In the genomic region with DNA sequence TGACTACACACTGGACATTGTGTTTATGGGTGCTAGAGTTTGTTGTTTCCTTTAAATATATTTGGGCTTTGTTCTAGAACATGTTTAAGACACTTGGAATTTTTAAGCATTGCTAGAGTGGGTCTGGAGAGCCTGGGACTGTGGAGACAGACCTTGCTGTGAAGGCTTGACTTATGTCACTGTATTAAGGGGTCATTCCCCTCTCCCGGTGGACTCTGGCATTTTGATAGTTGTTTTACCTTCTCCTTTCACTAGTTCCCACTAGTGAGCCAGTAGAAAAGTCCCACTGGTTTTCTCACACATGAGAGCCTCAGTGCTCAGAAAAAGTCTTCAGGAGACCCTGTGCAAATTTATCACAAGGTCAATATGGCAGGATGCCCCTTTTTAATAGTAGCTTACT, we compare ENCODE assay signal across 16 cellular contexts. TPM values are rescaled to one million over a fixed set of nuclear protein-coding genes. Genes with fewer than 3 reads are reported as not detected.
DNase-seq lines count a peak whose midpoint lies in the region; ATAC-seq and TF ChIP-seq lines count a peak whose summit lies in the region.
"Had no signal": no experiment of that assay in that cellular context is flagged by ENCODE, and none has a peak within 500 bp of the region (broad histone marks: within the 10 kb centered on the region; RNA-seq: fewer than 3 reads in every experiment).

No MANE protein-coding gene starts in this region.

- no peak for TF ChIP-seq RAD21 in liver (IDR thresholded peaks at IDR 0.05)

- WGBS in endodermal cell (ENCODE audit: insufficient coverage in 1 of 2, insufficient read length in 1 of 2), 2 experiments = 94 to 100% methylated on average over 1 of the region's 1 CpG
- 30% methylated on average over 1 of the region's 1 CpG for WGBS in liver
- 91 to 96% (median 92%) methylated on average over 1 of the region's 1 CpG for WGBS in ovary, 3 donors

- DNase-seq in activated naive CD4-positive, alpha-beta T cell treated with anti-CD3 and anti-CD28 coated beads for 36 hours = no peak
- peak; percentile 26 for DNase-seq in endodermal cell
- no peak for DNase-seq in activated CD8-positive, alpha-beta memory T cell treated with anti-CD3 and anti-CD28 coated beads, Interleukin-2, amount 10 ng/mL, durations not matched to agents 7 days and 5 days
- DNase-seq in ovary = no peak
- DNase-seq in mucosa of descending colon = no peak
- DNase-seq: CD8-positive, alpha-beta T cell; COR-L47; DMS153; DMS79 treated with DMSO at 0.1 percent for 48 hours; EL; HCEC 1CT; HFFc6 had no signal

- H3K27ac ChIP-seq in endodermal cell (ENCODE audit: low read depth, low read length) (no peak overlapping the region), liver (ENCODE audit: low read depth in 1 of 2, low read length in 2 of 2) (no peak overlapping the region), ovary (no peak overlapping the region)
- H3K27ac ChIP-seq: 22Rv1 had no signal

- H3K4me3 Mint-ChIP-seq in activated naive CD4-positive, alpha-beta T cell treated with anti-CD3 and anti-CD28 coated beads, Interleukin-2, amount 50 U/mL, for 24 hours = peak overlapping the region; percentile 68
- H3K4me3 Mint-ChIP-seq in activated naive CD4-positive, alpha-beta T cell treated with anti-CD3 and anti-CD28 coated beads for 36 hours = no peak overlapping the region
- no peak overlapping the region for H3K4me3 Mint-ChIP-seq in endodermal cell
- H3K4me3 Mint-ChIP-seq in activated CD8-positive, alpha-beta memory T cell treated with anti-CD3 and anti-CD28 coated beads, Interleukin-2, amount 10 ng/mL, durations not matched to agents 7 days and 5 days = no peak overlapping the region
- H3K4me3 Mint-ChIP-seq: CD14-positive monocyte; CD8-positive, alpha-beta T cell; HFFc6 had no signal

- H3K9me3 ChIP-seq in endodermal cell (ENCODE audit: control insufficient read depth, low read length) (no peaks in the 10 kb centered on the region), liver (ENCODE audit: control insufficient read depth in 4 of 4, low read length in 3 of 4) (no peaks in the 10 kb centered on the region), ovary (no peaks in the 10 kb centered on the region), mucosa of descending colon (no peaks in the 10 kb centered on the region)

- H3K4me1 ChIP-seq in endodermal cell (ENCODE audit: control insufficient read depth, insufficient read depth, low read length) (no peaks in the 10 kb centered on the region), liver (ENCODE audit: control insufficient read depth in 4 of 4, insufficient read depth in 4 of 4, low read length in 3 of 4) (peaks cover 0 to 4% (median 2%) of the 10 kb centered on the region in 4 donors), ovary (ENCODE audit: insufficient read depth) (no peaks in the 10 kb centered on the region), mucosa of descending colon (ENCODE audit: low read depth) (no peaks in the 10 kb centered on the region)

- H3K9me3 Mint-ChIP-seq in activated naive CD4-positive, alpha-beta T cell treated with anti-CD3 and anti-CD28 coated beads, Interleukin-2, amount 50 U/mL, for 24 hours = no peaks in the 10 kb centered on the region
- no peaks in the 10 kb centered on the region for H3K9me3 Mint-ChIP-seq in activated naive CD4-positive, alpha-beta T cell treated with anti-CD3 and anti-CD28 coated beads for 36 hours
- peaks cover 6% of the 10 kb centered on the region for H3K9me3 Mint-ChIP-seq in endodermal cell
- H3K9me3 Mint-ChIP-seq in activated CD8-positive, alpha-beta memory T cell treated with anti-CD3 and anti-CD28 coated beads, Interleukin-2, amount 10 ng/mL, durations not matched to agents 7 days and 5 days (ENCODE audit: low read depth) = peaks cover 2% of the 10 kb centered on the region
- H3K9me3 Mint-ChIP-seq: CD8-positive, alpha-beta T cell; HFFc6 had no signal

- intact Hi-C loops in activated naive CD4-positive, alpha-beta T cell treated with anti-CD3 and anti-CD28 coated beads for 36 hours (cut with micrococcal nuclease) = no loop called here
- intact Hi-C loops in ovary (cut with DNase I) (no loop called here), mucosa of descending colon (cut with DNase I, micrococcal nuclease) (no loop called here)

- TF ChIP-seq CTCF in endodermal cell (conservative IDR thresholded peaks at IDR 0.05) = no peak
- TF ChIP-seq CTCF in liver (IDR thresholded peaks at IDR 0.05; ENCODE audit: low read depth, low read length, missing input control) = no peak
- TF ChIP-seq CTCF in ovary (IDR thresholded peaks at IDR 0.05) = no peak
- no peak for TF ChIP-seq CTCF in mucosa of descending colon (IDR thresholded peaks at IDR 0.05)

- H3K27me3 ChIP-seq in endodermal cell (ENCODE audit: control insufficient read depth, insufficient read depth, low read length, poor library complexity, severe bottlenecking) = no peaks in the 10 kb centered on the region
- no peaks in the 10 kb centered on the region for H3K27me3 ChIP-seq in liver (ENCODE audit: control insufficient read depth in 4 of 4, insufficient read depth in 4 of 4, low read length in 3 of 4)
- no peaks in the 10 kb centered on the region for H3K27me3 ChIP-seq in ovary

- no peak overlapping the region for H3K4me3 ChIP-seq in endodermal cell (ENCODE audit: low read length)
- no peak overlapping the region for H3K4me3 ChIP-seq in liver (ENCODE audit: low read depth in 1 of 3, low read length in 3 of 3)
- H3K4me3 ChIP-seq in ovary = no peak overlapping the region
- no peak overlapping the region for H3K4me3 ChIP-seq in mucosa of descending colon

- no peak for TF ChIP-seq POLR2A in ovary (IDR thresholded peaks at IDR 0.05)

- H3K36me3 ChIP-seq in endodermal cell (ENCODE audit: control insufficient read depth, insufficient read depth, low read length) = peaks cover 47% of the 10 kb centered on the region
- H3K36me3 ChIP-seq in liver (ENCODE audit: control insufficient read depth in 4 of 4, insufficient read depth in 3 of 4, low read depth in 1 of 4, low read length in 3 of 4) = peaks cover 0 to 1% (median 0%) of the 10 kb centered on the region in 4 donors
- H3K36me3 ChIP-seq in ovary = no peaks in the 10 kb centered on the region
- no peaks in the 10 kb centered on the region for H3K36me3 ChIP-seq in mucosa of descending colon (ENCODE audit: low read depth)

- H3K36me3 Mint-ChIP-seq in activated naive CD4-positive, alpha-beta T cell treated with anti-CD3 and anti-CD28 coated beads, Interleukin-2, amount 50 U/mL, for 24 hours = peaks cover 18% of the 10 kb centered on the region
- H3K36me3 Mint-ChIP-seq in activated naive CD4-positive, alpha-beta T cell treated with anti-CD3 and anti-CD28 coated beads for 36 hours (ENCODE audit: low read depth) = peaks cover 25% of the 10 kb centered on the region
- peaks cover 63% of the 10 kb centered on the region for H3K36me3 Mint-ChIP-seq in endodermal cell (ENCODE audit: low read depth)
- peaks cover 58% of the 10 kb centered on the region for H3K36me3 Mint-ChIP-seq in activated CD8-positive, alpha-beta memory T cell treated with anti-CD3 and anti-CD28 coated beads, Interleukin-2, amount 10 ng/mL, durations not matched to agents 7 days and 5 days

- no peaks in the 10 kb centered on the region for H3K27me3 Mint-ChIP-seq in activated naive CD4-positive, alpha-beta T cell treated with anti-CD3 and anti-CD28 coated beads, Interleukin-2, amount 50 U/mL, for 24 hours
- no peaks in the 10 kb centered on the region for H3K27me3 Mint-ChIP-seq in activated naive CD4-positive, alpha-beta T cell treated with anti-CD3 and anti-CD28 coated beads for 36 hours (ENCODE audit: low read depth)
- no peaks in the 10 kb centered on the region for H3K27me3 Mint-ChIP-seq in endodermal cell (ENCODE audit: insufficient read depth)
- H3K27me3 Mint-ChIP-seq in activated CD8-positive, alpha-beta memory T cell treated with anti-CD3 and anti-CD28 coated beads, Interleukin-2, amount 10 ng/mL, durations not matched to agents 7 days and 5 days = no peaks in the 10 kb centered on the region

- H3K27ac Mint-ChIP-seq in activated naive CD4-positive, alpha-beta T cell treated with anti-CD3 and anti-CD28 coated beads, Interleukin-2, amount 50 U/mL, for 24 hours = peak overlapping the region; percentile 82
- H3K27ac Mint-ChIP-seq in activated naive CD4-positive, alpha-beta T cell treated with anti-CD3 and anti-CD28 coated beads for 36 hours = no peak overlapping the region
- no peak overlapping the region for H3K27ac Mint-ChIP-seq in endodermal cell
- no peak overlapping the region for H3K27ac Mint-ChIP-seq in activated CD8-positive, alpha-beta memory T cell treated with anti-CD3 and anti-CD28 coated beads, Interleukin-2, amount 10 ng/mL, durations not matched to agents 7 days and 5 days
- H3K27ac Mint-ChIP-seq: CD14-positive monocyte; CD8-positive, alpha-beta T cell; HFFc6 had no signal

- ATAC-seq in activated CD8-positive, alpha-beta memory T cell treated with anti-CD3 and anti-CD28 coated beads, Interleukin-2, amount 10 ng/mL, durations not matched to agents 7 days and 5 days = no peak
- ATAC-seq in mucosa of descending colon = no peak

- H3K9ac ChIP-seq in endodermal cell (ENCODE audit: extremely low read depth, low read length, poor library complexity, severe bottlenecking) (no peak overlapping the region), liver (ENCODE audit: low read depth in 1 of 2, low read length in 2 of 2) (no peak overlapping the region)

- TF ChIP-seq EP300 in ovary (IDR thresholded peaks at IDR 0.05) = no peak

- H3K4me1 Mint-ChIP-seq in activated naive CD4-positive, alpha-beta T cell treated with anti-CD3 and anti-CD28 coated beads, Interleukin-2, amount 50 U/mL, for 24 hours = peaks cover 64% of the 10 kb centered on the region
- H3K4me1 Mint-ChIP-seq in activated naive CD4-positive, alpha-beta T cell treated with anti-CD3 and anti-CD28 coated beads for 36 hours (ENCODE audit: low read depth) = peaks cover 37% of the 10 kb centered on the region
- H3K4me1 Mint-ChIP-seq in endodermal cell = peaks cover 18% of the 10 kb centered on the region
- H3K4me1 Mint-ChIP-seq in activated CD8-positive, alpha-beta memory T cell treated with anti-CD3 and anti-CD28 coated beads, Interleukin-2, amount 10 ng/mL, durations not matched to agents 7 days and 5 days = peaks cover 37% of the 10 kb centered on the region

- CTCF ChIA-PET in activated naive CD4-positive, alpha-beta T cell treated with anti-CD3 and anti-CD28 coated beads for 36 hours (lab: Charles Lee) = no interaction called here
- CTCF ChIA-PET in activated CD8-positive, alpha-beta memory T cell treated with anti-CD3 and anti-CD28 coated beads, Interleukin-2, amount 10 ng/mL, durations not matched to agents 7 days and 5 days (lab: Charles Lee) = no interaction called here

TF ChIP-seq in liver, 16 proteins besides CTCF, POLR2A, EP300 and RAD21 (continues in another document):
- TF ChIP-seq RXRA (IDR thresholded peaks at IDR 0.05) = peak in 1 of 2 donors; percentile 55
- no peak for TF ChIP-seq TAF1 (conservative IDR thresholded peaks at IDR 0.05)

RNA-seq across cellular contexts. Expression of a gene that starts 18.6 kb away (rescaled TPM):
- total RNA-seq in activated naive CD4-positive, alpha-beta T cell treated with anti-CD3 and anti-CD28 coated beads for 36 hours = 10 to 100 TPM; 16.8 to 18.0 TPM
- total RNA-seq in endodermal cell (10 to 100 TPM; 38.4 to 51.0 TPM), liver (1 to 10 TPM; 9.2 to 9.9 TPM), ovary (10 to 100 TPM; 11.5 to 24.6 (median 17.0) TPM), mucosa of descending colon (10 to 100 TPM; 16.7 to 18.3 (median 17.7) TPM)
- polyA plus RNA-seq in endodermal cell (2013, experiment 1 of 2) = 32.2 TPM
- 34.7 TPM for polyA plus RNA-seq in endodermal cell (2013, experiment 2 of 2)
- polyA plus RNA-seq in liver (1 to 10 TPM; 2.7 to 3.5 TPM), ovary (10 to 100 TPM in 1 of 2 donors, 1 to 10 TPM in 1; 6.7 to 16.7 TPM)
- total RNA-seq in activated CD8-positive, alpha-beta memory T cell treated with anti-CD3 and anti-CD28 coated beads, Interleukin-2, amount 10 ng/mL, durations not matched to agents 7 days and 5 days = 10 to 100 TPM; 23.2 to 27.1 TPM
